In the genomic region with DNA sequence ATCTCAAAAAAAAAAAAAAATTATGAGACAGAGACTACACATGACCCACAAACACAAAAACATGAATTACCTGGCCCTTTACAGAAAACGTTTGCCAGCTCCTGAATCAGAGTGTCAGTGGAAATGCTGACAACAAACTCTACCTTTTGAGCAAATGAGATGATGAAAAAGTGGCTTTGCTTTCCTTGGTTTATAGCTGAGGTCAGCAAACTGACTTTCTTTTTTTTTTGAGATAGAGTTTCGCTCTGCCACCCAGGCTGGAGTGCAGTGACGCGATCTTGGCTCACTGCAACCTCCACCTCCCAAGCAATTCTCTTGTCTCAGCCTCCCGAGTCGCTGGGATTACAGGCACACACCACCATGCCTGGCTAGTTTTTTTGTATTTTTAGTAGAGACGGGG, we compare ENCODE assay signal across 2 cellular contexts.
TF ChIP-seq lines count a peak whose summit lies in the region.

No MANE protein-coding gene starts in this region.

TF ChIP-seq in A549, 52 proteins besides CTCF, POLR2A, EP300 and RAD21:
- TF ChIP-seq MAFK (IDR thresholded peaks at IDR 0.05; ENCODE audit: partially characterized antibody) (peak; percentile 78), RARB (CRISPR knock-in tag; IDR thresholded peaks at IDR 0.05) (no peak)

TF ChIP-seq in K562, 482 proteins besides CTCF, POLR2A, EP300 and RAD21:
- TF ChIP-seq MAFK (IDR thresholded peaks at IDR 0.05; ENCODE audit: low read length) = peak; percentile 22; the same call in 1 of the 2 replicates
- peak; percentile 72 for TF ChIP-seq ZNF316 (IDR thresholded peaks at IDR 0.05)
- TF ChIP-seq MAFF (IDR thresholded peaks at IDR 0.05; ENCODE audit: low read length) = 0 out of 2 replicates have a peak, but pooled peaks have one; percentile 28
- 0 out of 2 replicates have a peak, but pooled peaks have one; percentile 34 for TF ChIP-seq MAFG (tag; conservative IDR thresholded peaks at IDR 0.05)
- TF ChIP-seq ZNF717 (CRISPR knock-in tag; IDR thresholded peaks at IDR 0.05) = no peak
- no peak for TF ChIP-seq YBX1 (IDR thresholded peaks at IDR 0.05)
- TF ChIP-seq PHB2 (IDR thresholded peaks at IDR 0.05; ENCODE audit: low read depth) = no peak
- no peak for TF ChIP-seq SIN3A (IDR thresholded peaks at IDR 0.05; ENCODE audit: borderline replicate concordance in 2 of 2, control insufficient read depth in 1 of 2, low read depth in 2 of 2, low read length in 2 of 2)
- peak; percentile 46; the same call in 1 of the 2 replicates for TF ChIP-seq C11orf30 (IDR thresholded peaks at IDR 0.05; ENCODE audit: low read depth)
- no peak for TF ChIP-seq ZNF696 (CRISPR knock-in tag; conservative IDR thresholded peaks at IDR 0.05)
